10 cellular contexts compared by ENCODE assay signal in genomic region chr14:91170504-91171121, GRCh38. TPM values are rescaled to one million over a fixed set of nuclear protein-coding genes. Genes with fewer than 3 reads are reported as not detected.
DNase-seq lines count a peak whose midpoint lies in the region; ATAC-seq, FAIRE-seq and TF ChIP-seq lines count a peak whose summit lies in the region.
"Had no signal": no experiment of that assay in that cellular context is flagged by ENCODE, and none has a peak within 500 bp of the region (broad histone marks: within the 10 kb centered on the region; RNA-seq: fewer than 3 reads in every experiment).

No MANE protein-coding gene starts in this region.

- TF ChIP-seq CTCF in brain (conservative IDR thresholded peaks at IDR 0.05) (no peak), progenitor cell of endocrine pancreas (IDR thresholded peaks at IDR 0.05; ENCODE audit: unreplicated experiment) (no peak)

- no peak for ATAC-seq in GM21825 (IDR thresholded peaks at IDR 0.05; ENCODE audit: unreplicated experiment)
- ATAC-seq in HG03175 (IDR thresholded peaks at IDR 0.05; ENCODE audit: unreplicated experiment): no peak

- no peaks in the 10 kb centered on the region for H3K9me3 Mint-ChIP-seq in brain
- no peaks in the 10 kb centered on the region for H3K9me3 Mint-ChIP-seq in progenitor cell of endocrine pancreas (ENCODE audit: low read depth)

- H3K4me3 Mint-ChIP-seq in brain (no peak overlapping the region), progenitor cell of endocrine pancreas (ENCODE audit: low read depth) (no peak overlapping the region)

- H3K27ac Mint-ChIP-seq in brain (peak overlapping the region in 4 of 5 experiments; percentile 48 to 75 (median 68)), progenitor cell of endocrine pancreas (no peak overlapping the region)

- H3K36me3 Mint-ChIP-seq in brain (peaks cover 31% of the 10 kb centered on the region), progenitor cell of endocrine pancreas (ENCODE audit: insufficient read depth) (peaks cover 27% of the 10 kb centered on the region)

- DNase-seq in NCI-H446 (lab: John Stamatoyannopoulos, UW) (peak; percentile 91), inferior parietal cortex (ENCODE audit: extremely low spot score) (peak; percentile 22), substantia nigra (lab: John Stamatoyannopoulos, UW) (peak in 34 of 49 donors; percentile 16 to 75 (median 50)), frontal cortex (ENCODE audit: low spot score in 2 of 2) (no peak), progenitor cell of endocrine pancreas (ENCODE audit: low spot score, unreplicated experiment) (no peak)
- DNase-seq: activated gamma-delta T cell, SJCRH30 had no signal

- H3K4me1 Mint-ChIP-seq in brain (peaks cover 11% of the 10 kb centered on the region), progenitor cell of endocrine pancreas (ENCODE audit: low read depth) (peaks cover 6% of the 10 kb centered on the region)

- H3K27ac ChIP-seq in substantia nigra (ENCODE audit: low read depth, low read length, poor library complexity, severe bottlenecking): peak overlapping the region; percentile 62
- H3K27ac ChIP-seq: SJCRH30 had no signal

- no peak for FAIRE-seq in frontal cortex (lab: Jason Lieb, UNC)

- H3K27me3 Mint-ChIP-seq in brain (no peaks in the 10 kb centered on the region), progenitor cell of endocrine pancreas (no peaks in the 10 kb centered on the region)

RNA-seq across cellular contexts. Expression of gene DGLUCY, which starts 56.7 kb away (rescaled TPM):
- polyA plus RNA-seq in brain (ENCODE audit: insufficient read depth, low read depth, low replicate concordance): 49.6 TPM
- total RNA-seq in frontal cortex (23.2 TPM), progenitor cell of endocrine pancreas (73.4 and 83.3 TPM in 2 replicates)

Comparison
In these comparisons a context has a peak if more than half of its experiments do, and no peak if none do; other contexts are left out.
1. DNase-seq: peak in NCI-H446 (2 of 2), inferior parietal cortex (single experiment) and substantia nigra (34 of 49); none in frontal cortex (0 of 2) and progenitor cell of endocrine pancreas (single experiment).